1 cellular context compared by ENCODE assay signal in the genomic region with DNA sequence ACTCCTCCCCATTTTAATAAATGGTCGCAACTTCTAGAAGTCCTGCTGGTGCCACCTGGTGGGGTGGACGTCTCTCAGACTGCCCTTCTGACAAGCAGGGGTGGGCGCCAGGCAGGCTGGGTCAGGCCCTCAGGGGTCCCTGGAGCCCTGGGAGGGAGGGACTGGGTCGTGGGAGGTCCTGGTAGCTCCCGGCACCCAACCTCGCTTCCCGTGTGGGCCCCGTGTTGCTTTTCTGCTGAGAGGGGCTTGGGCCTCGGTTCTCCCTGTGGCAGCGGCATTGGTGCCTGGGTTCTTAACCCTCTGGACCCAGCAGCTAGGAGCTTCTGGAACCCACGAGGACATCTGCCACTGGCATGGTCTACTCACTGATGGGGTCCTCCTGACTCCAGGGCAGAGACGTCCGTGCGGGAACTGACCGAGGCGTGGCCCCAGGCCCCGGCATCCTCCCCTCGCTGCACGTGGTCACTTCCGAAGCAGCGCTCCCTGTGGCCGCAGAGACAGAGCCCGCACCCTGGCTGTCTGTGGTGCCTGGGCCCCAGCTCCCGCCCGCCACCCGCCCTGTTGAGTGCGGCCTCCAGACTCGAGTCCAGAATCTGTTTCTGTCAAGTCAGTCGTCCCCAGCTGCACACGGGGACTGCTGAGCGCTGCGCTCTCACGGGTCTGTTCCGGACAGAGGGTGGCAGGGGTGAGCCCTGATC.
TF ChIP-seq lines count a peak whose summit lies in the region.

No MANE protein-coding gene starts in this region.

TF ChIP-seq in GM23338, 12 proteins besides CTCF, POLR2A, EP300 and RAD21:
- TF ChIP-seq, protein P1, sequence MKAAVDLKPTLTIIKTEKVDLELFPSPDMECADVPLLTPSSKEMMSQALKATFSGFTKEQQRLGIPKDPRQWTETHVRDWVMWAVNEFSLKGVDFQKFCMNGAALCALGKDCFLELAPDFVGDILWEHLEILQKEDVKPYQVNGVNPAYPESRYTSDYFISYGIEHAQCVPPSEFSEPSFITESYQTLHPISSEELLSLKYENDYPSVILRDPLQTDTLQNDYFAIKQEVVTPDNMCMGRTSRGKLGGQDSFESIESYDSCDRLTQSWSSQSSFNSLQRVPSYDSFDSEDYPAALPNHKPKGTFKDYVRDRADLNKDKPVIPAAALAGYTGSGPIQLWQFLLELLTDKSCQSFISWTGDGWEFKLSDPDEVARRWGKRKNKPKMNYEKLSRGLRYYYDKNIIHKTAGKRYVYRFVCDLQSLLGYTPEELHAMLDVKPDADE (IDR thresholded peaks at IDR 0.05), result no peak
- TF ChIP-seq POLR2AphosphoS5 (IDR thresholded peaks at IDR 0.05; ENCODE audit: low read depth), result no peak
- TF ChIP-seq JUNB (IDR thresholded peaks at IDR 0.05; ENCODE audit: unreplicated experiment), result no peak
- TF ChIP-seq NANOG (IDR thresholded peaks at IDR 0.05; ENCODE audit: borderline replicate concordance), result no peak
- no peak for TF ChIP-seq EZH2phosphoT487 (IDR thresholded peaks at IDR 0.05; ENCODE audit: unreplicated experiment)
- TF ChIP-seq ZNF114 (CRISPR knock-in tag; IDR thresholded peaks at IDR 0.05), result no peak
- no peak for TF ChIP-seq ZNF331 (CRISPR knock-in tag; IDR thresholded peaks at IDR 0.05; ENCODE audit: low read depth)
- TF ChIP-seq, protein P2, sequence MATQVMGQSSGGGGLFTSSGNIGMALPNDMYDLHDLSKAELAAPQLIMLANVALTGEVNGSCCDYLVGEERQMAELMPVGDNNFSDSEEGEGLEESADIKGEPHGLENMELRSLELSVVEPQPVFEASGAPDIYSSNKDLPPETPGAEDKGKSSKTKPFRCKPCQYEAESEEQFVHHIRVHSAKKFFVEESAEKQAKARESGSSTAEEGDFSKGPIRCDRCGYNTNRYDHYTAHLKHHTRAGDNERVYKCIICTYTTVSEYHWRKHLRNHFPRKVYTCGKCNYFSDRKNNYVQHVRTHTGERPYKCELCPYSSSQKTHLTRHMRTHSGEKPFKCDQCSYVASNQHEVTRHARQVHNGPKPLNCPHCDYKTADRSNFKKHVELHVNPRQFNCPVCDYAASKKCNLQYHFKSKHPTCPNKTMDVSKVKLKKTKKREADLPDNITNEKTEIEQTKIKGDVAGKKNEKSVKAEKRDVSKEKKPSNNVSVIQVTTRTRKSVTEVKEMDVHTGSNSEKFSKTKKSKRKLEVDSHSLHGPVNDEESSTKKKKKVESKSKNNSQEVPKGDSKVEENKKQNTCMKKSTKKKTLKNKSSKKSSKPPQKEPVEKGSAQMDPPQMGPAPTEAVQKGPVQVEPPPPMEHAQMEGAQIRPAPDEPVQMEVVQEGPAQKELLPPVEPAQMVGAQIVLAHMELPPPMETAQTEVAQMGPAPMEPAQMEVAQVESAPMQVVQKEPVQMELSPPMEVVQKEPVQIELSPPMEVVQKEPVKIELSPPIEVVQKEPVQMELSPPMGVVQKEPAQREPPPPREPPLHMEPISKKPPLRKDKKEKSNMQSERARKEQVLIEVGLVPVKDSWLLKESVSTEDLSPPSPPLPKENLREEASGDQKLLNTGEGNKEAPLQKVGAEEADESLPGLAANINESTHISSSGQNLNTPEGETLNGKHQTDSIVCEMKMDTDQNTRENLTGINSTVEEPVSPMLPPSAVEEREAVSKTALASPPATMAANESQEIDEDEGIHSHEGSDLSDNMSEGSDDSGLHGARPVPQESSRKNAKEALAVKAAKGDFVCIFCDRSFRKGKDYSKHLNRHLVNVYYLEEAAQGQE (IDR thresholded peaks at IDR 0.05; ENCODE audit: unreplicated experiment), result no peak
- no peak for TF ChIP-seq STAT1 (IDR thresholded peaks at IDR 0.05; ENCODE audit: unreplicated experiment)
- no peak for TF ChIP-seq EZH2 (IDR thresholded peaks at IDR 0.05; ENCODE audit: low read depth, unreplicated experiment)
- no peak for TF ChIP-seq CREB1 (CRISPR knock-in tag; IDR thresholded peaks at IDR 0.05; ENCODE audit: low read depth)
- TF ChIP-seq, protein P3, sequence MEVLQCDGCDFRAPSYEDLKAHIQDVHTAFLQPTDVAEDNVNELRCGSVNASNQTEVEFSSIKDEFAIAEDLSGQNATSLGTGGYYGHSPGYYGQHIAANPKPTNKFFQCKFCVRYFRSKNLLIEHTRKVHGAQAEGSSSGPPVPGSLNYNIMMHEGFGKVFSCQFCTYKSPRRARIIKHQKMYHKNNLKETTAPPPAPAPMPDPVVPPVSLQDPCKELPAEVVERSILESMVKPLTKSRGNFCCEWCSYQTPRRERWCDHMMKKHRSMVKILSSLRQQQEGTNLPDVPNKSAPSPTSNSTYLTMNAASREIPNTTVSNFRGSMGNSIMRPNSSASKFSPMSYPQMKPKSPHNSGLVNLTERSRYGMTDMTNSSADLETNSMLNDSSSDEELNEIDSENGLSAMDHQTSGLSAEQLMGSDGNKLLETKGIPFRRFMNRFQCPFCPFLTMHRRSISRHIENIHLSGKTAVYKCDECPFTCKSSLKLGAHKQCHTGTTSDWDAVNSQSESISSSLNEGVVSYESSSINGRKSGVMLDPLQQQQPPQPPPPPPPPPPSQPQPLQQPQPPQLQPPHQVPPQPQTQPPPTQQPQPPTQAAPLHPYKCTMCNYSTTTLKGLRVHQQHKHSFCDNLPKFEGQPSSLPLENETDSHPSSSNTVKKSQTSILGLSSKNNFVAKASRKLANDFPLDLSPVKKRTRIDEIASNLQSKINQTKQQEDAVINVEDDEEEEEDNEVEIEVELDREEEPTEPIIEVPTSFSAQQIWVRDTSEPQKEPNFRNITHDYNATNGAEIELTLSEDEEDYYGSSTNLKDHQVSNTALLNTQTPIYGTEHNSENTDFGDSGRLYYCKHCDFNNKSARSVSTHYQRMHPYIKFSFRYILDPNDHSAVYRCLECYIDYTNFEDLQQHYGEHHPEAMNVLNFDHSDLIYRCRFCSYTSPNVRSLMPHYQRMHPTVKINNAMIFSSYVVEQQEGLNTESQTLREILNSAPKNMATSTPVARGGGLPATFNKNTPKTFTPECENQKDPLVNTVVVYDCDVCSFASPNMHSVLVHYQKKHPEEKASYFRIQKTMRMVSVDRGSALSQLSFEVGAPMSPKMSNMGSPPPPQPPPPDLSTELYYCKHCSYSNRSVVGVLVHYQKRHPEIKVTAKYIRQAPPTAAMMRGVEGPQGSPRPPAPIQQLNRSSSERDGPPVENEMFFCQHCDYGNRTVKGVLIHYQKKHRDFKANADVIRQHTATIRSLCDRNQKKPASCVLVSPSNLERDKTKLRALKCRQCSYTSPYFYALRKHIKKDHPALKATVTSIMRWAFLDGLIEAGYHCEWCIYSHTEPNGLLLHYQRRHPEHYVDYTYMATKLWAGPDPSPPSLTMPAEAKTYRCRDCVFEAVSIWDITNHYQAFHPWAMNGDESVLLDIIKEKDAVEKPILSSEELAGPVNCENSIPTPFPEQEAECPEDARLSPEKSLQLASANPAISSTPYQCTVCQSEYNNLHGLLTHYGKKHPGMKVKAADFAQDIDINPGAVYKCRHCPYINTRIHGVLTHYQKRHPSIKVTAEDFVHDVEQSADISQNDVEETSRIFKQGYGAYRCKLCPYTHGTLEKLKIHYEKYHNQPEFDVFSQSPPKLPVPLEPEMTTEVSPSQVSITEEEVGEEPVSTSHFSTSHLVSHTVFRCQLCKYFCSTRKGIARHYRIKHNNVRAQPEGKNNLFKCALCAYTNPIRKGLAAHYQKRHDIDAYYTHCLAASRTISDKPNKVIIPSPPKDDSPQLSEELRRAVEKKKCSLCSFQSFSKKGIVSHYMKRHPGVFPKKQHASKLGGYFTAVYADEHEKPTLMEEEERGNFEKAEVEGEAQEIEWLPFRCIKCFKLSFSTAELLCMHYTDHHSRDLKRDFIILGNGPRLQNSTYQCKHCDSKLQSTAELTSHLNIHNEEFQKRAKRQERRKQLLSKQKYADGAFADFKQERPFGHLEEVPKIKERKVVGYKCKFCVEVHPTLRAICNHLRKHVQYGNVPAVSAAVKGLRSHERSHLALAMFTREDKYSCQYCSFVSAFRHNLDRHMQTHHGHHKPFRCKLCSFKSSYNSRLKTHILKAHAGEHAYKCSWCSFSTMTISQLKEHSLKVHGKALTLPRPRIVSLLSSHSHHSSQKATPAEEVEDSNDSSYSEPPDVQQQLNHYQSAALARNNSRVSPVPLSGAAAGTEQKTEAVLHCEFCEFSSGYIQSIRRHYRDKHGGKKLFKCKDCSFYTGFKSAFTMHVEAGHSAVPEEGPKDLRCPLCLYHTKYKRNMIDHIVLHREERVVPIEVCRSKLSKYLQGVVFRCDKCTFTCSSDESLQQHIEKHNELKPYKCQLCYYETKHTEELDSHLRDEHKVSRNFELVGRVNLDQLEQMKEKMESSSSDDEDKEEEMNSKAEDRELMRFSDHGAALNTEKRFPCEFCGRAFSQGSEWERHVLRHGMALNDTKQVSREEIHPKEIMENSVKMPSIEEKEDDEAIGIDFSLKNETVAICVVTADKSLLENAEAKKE (CRISPR knock-in tag; IDR thresholded peaks at IDR 0.05), result no peak
